Comparison of ENCODE assay signal across 8 cellular contexts in the genomic region with DNA sequence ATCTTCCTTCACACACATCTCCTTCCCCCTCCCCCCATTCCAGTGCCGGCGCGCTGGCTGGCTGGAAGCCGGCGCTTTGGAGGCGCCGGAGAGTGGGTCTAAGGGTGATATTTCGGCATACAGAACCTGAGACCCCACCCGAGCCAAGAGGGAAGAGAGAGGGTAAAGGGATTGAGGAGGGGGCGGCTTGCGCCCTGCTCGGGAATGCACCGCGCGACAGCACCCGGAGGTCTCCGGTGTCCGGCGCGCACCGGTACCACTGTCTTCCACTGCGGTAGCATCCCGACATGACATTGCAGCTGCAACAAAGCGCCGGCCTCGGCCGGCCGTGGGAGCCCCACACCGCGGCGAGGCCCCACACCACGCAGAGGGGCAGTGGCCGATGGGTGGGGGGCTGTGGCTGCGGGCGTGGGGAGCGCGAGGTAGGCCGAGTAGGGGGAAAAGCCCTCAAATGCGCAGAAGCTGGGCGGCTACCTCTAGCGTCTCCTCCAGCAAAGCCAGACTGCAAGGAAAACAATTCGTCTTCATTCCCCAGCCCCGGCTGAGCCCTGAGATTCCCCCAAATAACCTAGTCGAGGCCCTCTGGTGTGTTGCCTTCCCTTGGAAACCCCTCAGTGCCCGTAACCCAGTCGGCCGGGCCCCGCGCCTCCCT. TPM values are rescaled to one million over a fixed set of nuclear protein-coding genes. Genes with fewer than 3 reads are reported as not detected.
DNase-seq lines count a peak whose midpoint lies in the region; ATAC-seq and TF ChIP-seq lines count a peak whose summit lies in the region.

No MANE protein-coding gene starts in this region.

- H3K27me3 Mint-ChIP-seq in activated T-cell treated with anti-CD3 and anti-CD28 coated beads, Interleukin-2, amount 50 U/mL, for 72 hours (ENCODE audit: low read depth), result peaks cover 55% of the 10 kb centered on the region
- H3K27me3 Mint-ChIP-seq in glutamatergic neuron (ENCODE audit: unreplicated experiment) (peaks cover 1% of the 10 kb centered on the region), osteocyte (ENCODE audit: unreplicated experiment) (peaks cover 52% of the 10 kb centered on the region)

- H3K27me3 ChIP-seq in HUES6 (ENCODE audit: control insufficient read depth, insufficient read depth, low read length), result no peaks in the 10 kb centered on the region

- peaks cover 12% of the 10 kb centered on the region; the same call in 1 of the 2 replicates for H3K36me3 ChIP-seq in HUES6 (ENCODE audit: control insufficient read depth, insufficient read depth, low read length)

- peaks cover 30% of the 10 kb centered on the region for H3K4me1 ChIP-seq in HUES6 (ENCODE audit: control insufficient read depth, insufficient read depth, low read length)

- ATAC-seq in GM18909 (IDR thresholded peaks at IDR 0.05; ENCODE audit: poor library complexity, unreplicated experiment), result peak; percentile 27
- ATAC-seq in activated T-cell treated with anti-CD3 and anti-CD28 coated beads, Interleukin-2, amount 50 U/mL, for 72 hours (replicated peaks in 1 of 2), result peak; percentile 12 to 25
- ATAC-seq in HG03565 (IDR thresholded peaks at IDR 0.05; ENCODE audit: unreplicated experiment), result no peak

- peak overlapping the region; percentile 91 for H3K9ac ChIP-seq in HUES6 (ENCODE audit: low read length)

- peak overlapping the region; percentile 88 for H3K4me3 ChIP-seq in HUES6 (ENCODE audit: low read depth, low read length)

- TF ChIP-seq CTCF in glutamatergic neuron (IDR thresholded peaks at IDR 0.05; ENCODE audit: partially characterized antibody, unreplicated experiment) (no peak), osteocyte (IDR thresholded peaks at IDR 0.05) (no peak)

- H3K4me3 Mint-ChIP-seq in activated T-cell treated with anti-CD3 and anti-CD28 coated beads, Interleukin-2, amount 50 U/mL, for 72 hours, result peak overlapping the region; percentile 82 to 86
- H3K4me3 Mint-ChIP-seq in glutamatergic neuron (ENCODE audit: unreplicated experiment), result peak overlapping the region; percentile 93
- peak overlapping the region; percentile 68 for H3K4me3 Mint-ChIP-seq in osteocyte (ENCODE audit: unreplicated experiment)

- DNase-seq in C1 segment of cervical spinal cord (lab: John Stamatoyannopoulos, UW) (peak in 11 of 14 donors; percentile 13 to 70 (median 34)), glutamatergic neuron (peak; percentile 59), osteocyte (ENCODE audit: extremely low spot score, unreplicated experiment) (no peak)
- DNase-seq in activated T-cell treated with anti-CD3 and anti-CD28 coated beads, Interleukin-2, amount 50 U/mL, for 72 hours, result peak; percentile 10 to 17
- no peak for DNase-seq in central memory CD4-positive, alpha-beta T cell

- peaks cover 11% of the 10 kb centered on the region for H3K4me1 Mint-ChIP-seq in activated T-cell treated with anti-CD3 and anti-CD28 coated beads, Interleukin-2, amount 50 U/mL, for 72 hours (ENCODE audit: low read depth)
- peaks cover 6% of the 10 kb centered on the region for H3K4me1 Mint-ChIP-seq in glutamatergic neuron (ENCODE audit: low read depth, unreplicated experiment)
- peaks cover 11% of the 10 kb centered on the region for H3K4me1 Mint-ChIP-seq in osteocyte (ENCODE audit: unreplicated experiment)

- peak overlapping the region; percentile 57 for H3K27ac ChIP-seq in HUES6 (ENCODE audit: low read depth, low read length)

- no peaks in the 10 kb centered on the region for H3K36me3 Mint-ChIP-seq in activated T-cell treated with anti-CD3 and anti-CD28 coated beads, Interleukin-2, amount 50 U/mL, for 72 hours (ENCODE audit: insufficient read depth in 2 of 2)
- H3K36me3 Mint-ChIP-seq in glutamatergic neuron (ENCODE audit: unreplicated experiment) (peaks cover 3% of the 10 kb centered on the region), osteocyte (ENCODE audit: unreplicated experiment) (no peaks in the 10 kb centered on the region)

- no peak overlapping the region for H3K27ac Mint-ChIP-seq in activated T-cell treated with anti-CD3 and anti-CD28 coated beads, Interleukin-2, amount 50 U/mL, for 72 hours
- H3K27ac Mint-ChIP-seq in glutamatergic neuron (ENCODE audit: unreplicated experiment), result peak overlapping the region; percentile 85
- no peak overlapping the region for H3K27ac Mint-ChIP-seq in osteocyte (ENCODE audit: unreplicated experiment)

- peaks cover 11% of the 10 kb centered on the region; the same call in 1 of the 2 replicates for H3K9me3 ChIP-seq in HUES6 (ENCODE audit: control insufficient read depth, insufficient read depth, low read depth, low read length)

- no peaks in the 10 kb centered on the region for H3K9me3 Mint-ChIP-seq in activated T-cell treated with anti-CD3 and anti-CD28 coated beads, Interleukin-2, amount 50 U/mL, for 72 hours
- H3K9me3 Mint-ChIP-seq in glutamatergic neuron (ENCODE audit: unreplicated experiment) (peaks cover 2% of the 10 kb centered on the region), osteocyte (ENCODE audit: unreplicated experiment) (no peaks in the 10 kb centered on the region)

RNA-seq across cellular contexts. Expression of a gene that starts 0.9 kb away (rescaled TPM):
- total RNA-seq in activated T-cell treated with anti-CD3 and anti-CD28 coated beads, Interleukin-2, amount 50 U/mL, for 72 hours, result 1 to 10 TPM; 4.3 to 5.8 TPM
- total RNA-seq in glutamatergic neuron (ENCODE audit: unreplicated experiment) (27.1 TPM), osteocyte (2.3 and 2.5 TPM in 2 replicates)

Comparison
In these comparisons a context has a peak if more than half of its experiments do, and no peak if none do; other contexts are left out.
1. DNase-seq: peak in C1 segment of cervical spinal cord (11 of 14), activated T-cell treated with anti-CD3 and anti-CD28 coated beads, Interleukin-2, amount 50 U/mL, for 72 hours (2 of 2) and glutamatergic neuron (single experiment); none in osteocyte (single experiment) and central memory CD4-positive, alpha-beta T cell (single experiment).
2. Peak in every context shown above with its lines, with median percentiles within 50 percentile points of each other: H3K4me3 Mint-ChIP-seq.